Comparison of ENCODE assay signal across 8 cellular contexts in the genomic region with DNA sequence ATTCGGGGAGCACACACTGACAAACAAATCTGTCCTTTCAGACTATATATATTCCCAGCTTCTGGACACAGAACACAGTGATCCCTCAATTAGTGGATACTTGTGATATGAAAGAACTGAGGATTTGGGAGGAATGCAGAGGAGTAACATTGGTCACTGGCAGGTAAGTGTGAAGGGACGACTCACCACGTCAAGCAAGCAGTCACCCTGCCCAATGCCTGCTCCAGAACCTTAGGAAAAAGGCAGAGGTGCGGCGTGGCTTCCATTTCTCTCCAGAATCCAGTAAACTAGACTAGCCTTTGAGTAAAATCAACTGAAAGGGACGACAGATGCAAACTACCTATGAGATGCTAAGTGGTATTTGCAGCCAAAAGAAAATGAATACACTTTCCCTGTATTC. TPM values are rescaled to one million over a fixed set of nuclear protein-coding genes. Genes with fewer than 3 reads are reported as not detected.
DNase-seq lines count a peak whose midpoint lies in the region; ATAC-seq, FAIRE-seq and TF ChIP-seq lines count a peak whose summit lies in the region.

No MANE protein-coding gene starts in this region.

- H3K4me1 ChIP-seq in A549 (peaks cover 9% of the 10 kb centered on the region; the same call in 2 of the 3 replicates), mammary epithelial cell (ENCODE audit: insufficient read depth, low read length) (peaks cover 14% of the 10 kb centered on the region), mucosa of rectum (ENCODE audit: control insufficient read depth in 2 of 2, insufficient read depth in 2 of 2, low read length in 2 of 2) (peaks cover 14 to 15% of the 10 kb centered on the region in 2 donors)

- FAIRE-seq in A549 (lab: Jason Lieb, UNC): no peak

- dilution Hi-C loops in mammary epithelial cell (cut with HindIII; ENCODE audit: low sequenced_read_pairs): no loop called here

- H2AFZ ChIP-seq in mammary epithelial cell (ENCODE audit: low read depth, low read length): peak overlapping the region; percentile 97

- POLR2A ChIA-PET in A549 (lab: Yijun Ruan, JAX): no interaction called here

- BruUV-seq in mammary epithelial cell (replicated peaks; lab: Mats Ljungman, UMichigan): no TSS peak

- no peak for TF ChIP-seq CTCF in A549 (IDR thresholded peaks at IDR 0.05)
- TF ChIP-seq CTCF in HL-60 (IDR thresholded peaks at IDR 0.05; ENCODE audit: insufficient read depth, low read length): no peak
- TF ChIP-seq CTCF in mammary epithelial cell (conservative IDR thresholded peaks at IDR 0.05 in 1 of 2, IDR thresholded peaks at IDR 0.05 in 1 of 2; ENCODE audit: extremely low read depth in 1 of 2, insufficient read depth in 1 of 2, low read depth in 1 of 2, low read length in 2 of 2): no peak

- WGBS in A549 (ENCODE audit: missing lambda C conversion rate): 36% methylated on average over 6 of the region's 6 CpGs
- 21% methylated on average over 4 of the region's 6 CpGs for whole genome bisulfite sequencing in mammary epithelial cell (ENCODE audit: low coverage, missing lambda C conversion rate)

- H3K9ac ChIP-seq in mammary epithelial cell (ENCODE audit: insufficient read depth, low read length): peak overlapping the region; percentile 88
- H3K9ac ChIP-seq in mucosa of rectum (ENCODE audit: low read depth in 1 of 2, low read length in 2 of 2): peak overlapping the region; percentile 87 to 94

- H3K79me2 ChIP-seq in mammary epithelial cell (ENCODE audit: insufficient read depth, low read length): peaks cover 59% of the 10 kb centered on the region

- peak overlapping the region; percentile 97 for H3K4me3 ChIP-seq in A549
- H3K4me3 ChIP-seq in HL-60 (replicated peaks; ENCODE audit: insufficient read depth, low read length): peak overlapping the region; percentile 96
- H3K4me3 ChIP-seq in mammary epithelial cell (replicated peaks in 1 of 3; ENCODE audit: insufficient read depth in 1 of 3, low read depth in 2 of 3, low read length in 3 of 3): peak overlapping the region; percentile 92 to 98 (median 92)
- peak overlapping the region; percentile 92 to 94 for H3K4me3 ChIP-seq in mucosa of rectum (ENCODE audit: low read length in 2 of 2)

- DNase-seq in A549 (ENCODE audit: low read depth in 1 of 2, low spot score in 1 of 2) (no peak), HL-60 (ENCODE audit: low read depth in 1 of 2, low spot score in 1 of 2) (no peak), mammary epithelial cell (peak; percentile 23)
- no peak for DNase-seq in effector CD8-positive, alpha-beta T cell (lab: John Stamatoyannopoulos, UW)

- CTCF ChIA-PET in A549 (lab: Yijun Ruan, JAX) (interaction anchor here (0.6 to 3.2 kb wide), 4 partner anchors 9 to 199 kb away, joined by 3 to 19 read pairs (median 12); a partner anchor contains a TSS), mammary epithelial cell (lab: Charles Lee; ENCODE audit: low non-redundant PET) (no interaction called here)

- H3K36me3 ChIP-seq in mammary epithelial cell (ENCODE audit: insufficient read depth, low read length) (peaks cover 3% of the 10 kb centered on the region), mucosa of rectum (ENCODE audit: control insufficient read depth in 2 of 2, insufficient read depth in 2 of 2, low read length in 2 of 2) (peaks cover 10 to 11% of the 10 kb centered on the region in 2 donors)

- H3K4me2 ChIP-seq in A549 (peak overlapping the region; percentile 84), mammary epithelial cell (ENCODE audit: insufficient read depth, low read depth, low read length) (peak overlapping the region; percentile 82)

- H4K20me1 ChIP-seq in mammary epithelial cell (ENCODE audit: insufficient read depth, low read length): no peaks in the 10 kb centered on the region

- TF ChIP-seq RAD21 in A549 (conservative IDR thresholded peaks at IDR 0.05 in 1 of 2, IDR thresholded peaks at IDR 0.05 in 1 of 2): no peak

- in situ Hi-C loops in mammary epithelial cell (cut with MboI; ENCODE audit: low sequenced_read_pairs in 2 of 2): no loop called here

- no peak for TF ChIP-seq EP300 in A549 (IDR thresholded peaks at IDR 0.05)

- TF ChIP-seq POLR2A in A549 (IDR thresholded peaks at IDR 0.05; ENCODE audit: low read length): no peak

- intact Hi-C loops in mammary epithelial cell (cut with micrococcal nuclease): no loop called here

- H3K27ac ChIP-seq in A549 (peak overlapping the region; percentile 88 to 99), HL-60 (replicated peaks) (peak overlapping the region; percentile 92), mammary epithelial cell (ENCODE audit: insufficient read depth, low read depth, low read length) (peak overlapping the region; percentile 80), mucosa of rectum (ENCODE audit: low read depth in 2 of 2, low read length in 2 of 2) (peak overlapping the region in 1 of 2 donors; percentile 89)

- ATAC-seq in A549: no peak; a peak in 1 of 6 replicates
- ATAC-seq in HG03565 (IDR thresholded peaks at IDR 0.05; ENCODE audit: unreplicated experiment): no peak
- ATAC-seq in GM18502 (IDR thresholded peaks at IDR 0.05; ENCODE audit: poor library complexity, unreplicated experiment): no peak
- no peak for ATAC-seq in GM18517 (IDR thresholded peaks at IDR 0.05; ENCODE audit: unreplicated experiment)

- no peaks in the 10 kb centered on the region for H3K9me3 ChIP-seq in A549
- no peaks in the 10 kb centered on the region for H3K9me3 ChIP-seq in mammary epithelial cell (replicated peaks; ENCODE audit: insufficient read depth, low read length)
- no peaks in the 10 kb centered on the region for H3K9me3 ChIP-seq in mucosa of rectum (ENCODE audit: control insufficient read depth in 2 of 2, low read length in 2 of 2)

- no peaks in the 10 kb centered on the region for H3K27me3 ChIP-seq in HL-60 (ENCODE audit: insufficient read depth, poor library complexity, severe bottlenecking)
- H3K27me3 ChIP-seq in mammary epithelial cell (ENCODE audit: insufficient read depth, low read length): no peaks in the 10 kb centered on the region
- no peaks in the 10 kb centered on the region for H3K27me3 ChIP-seq in mucosa of rectum (ENCODE audit: control insufficient read depth in 2 of 2, insufficient read depth in 2 of 2, low read length in 2 of 2)

TF ChIP-seq in A549, 52 proteins besides CTCF, POLR2A, EP300 and RAD21 (continues in another document):
- TF ChIP-seq TFCP2L1 (CRISPR knock-in tag; IDR thresholded peaks at IDR 0.05): no peak
- TF ChIP-seq KDM1A (IDR thresholded peaks at IDR 0.05; ENCODE audit: low read depth): no peak
- TF ChIP-seq HOXA7 (CRISPR knock-in tag; IDR thresholded peaks at IDR 0.05): no peak
- TF ChIP-seq, protein P1, sequence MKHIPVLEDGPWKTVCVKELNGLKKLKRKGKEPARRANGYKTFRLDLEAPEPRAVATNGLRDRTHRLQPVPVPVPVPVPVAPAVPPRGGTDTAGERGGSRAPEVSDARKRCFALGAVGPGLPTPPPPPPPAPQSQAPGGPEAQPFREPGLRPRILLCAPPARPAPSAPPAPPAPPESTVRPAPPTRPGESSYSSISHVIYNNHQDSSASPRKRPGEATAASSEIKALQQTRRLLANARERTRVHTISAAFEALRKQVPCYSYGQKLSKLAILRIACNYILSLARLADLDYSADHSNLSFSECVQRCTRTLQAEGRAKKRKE (CRISPR knock-in tag; IDR thresholded peaks at IDR 0.05; ENCODE audit: low read depth): no peak
- TF ChIP-seq RCOR1 (IDR thresholded peaks at IDR 0.05; ENCODE audit: low read depth, low read length): no peak
- no peak for TF ChIP-seq ESRRA (IDR thresholded peaks at IDR 0.05; ENCODE audit: borderline replicate concordance, low read length)
- no peak for TF ChIP-seq EHMT2 (IDR thresholded peaks at IDR 0.05; ENCODE audit: low read depth)
- no peak for TF ChIP-seq POLR2AphosphoS2 (conservative IDR thresholded peaks at IDR 0.05; ENCODE audit: low read length)
- no peak for TF ChIP-seq MAFK (IDR thresholded peaks at IDR 0.05; ENCODE audit: partially characterized antibody)
- no peak for TF ChIP-seq ZFP36 (IDR thresholded peaks at IDR 0.05; ENCODE audit: borderline replicate concordance, partially characterized antibody)
- no peak for TF ChIP-seq HOXB5 (CRISPR knock-in tag; IDR thresholded peaks at IDR 0.05)
- TF ChIP-seq ZNF302 (CRISPR knock-in tag; IDR thresholded peaks at IDR 0.05): no peak
- TF ChIP-seq, protein P2, sequence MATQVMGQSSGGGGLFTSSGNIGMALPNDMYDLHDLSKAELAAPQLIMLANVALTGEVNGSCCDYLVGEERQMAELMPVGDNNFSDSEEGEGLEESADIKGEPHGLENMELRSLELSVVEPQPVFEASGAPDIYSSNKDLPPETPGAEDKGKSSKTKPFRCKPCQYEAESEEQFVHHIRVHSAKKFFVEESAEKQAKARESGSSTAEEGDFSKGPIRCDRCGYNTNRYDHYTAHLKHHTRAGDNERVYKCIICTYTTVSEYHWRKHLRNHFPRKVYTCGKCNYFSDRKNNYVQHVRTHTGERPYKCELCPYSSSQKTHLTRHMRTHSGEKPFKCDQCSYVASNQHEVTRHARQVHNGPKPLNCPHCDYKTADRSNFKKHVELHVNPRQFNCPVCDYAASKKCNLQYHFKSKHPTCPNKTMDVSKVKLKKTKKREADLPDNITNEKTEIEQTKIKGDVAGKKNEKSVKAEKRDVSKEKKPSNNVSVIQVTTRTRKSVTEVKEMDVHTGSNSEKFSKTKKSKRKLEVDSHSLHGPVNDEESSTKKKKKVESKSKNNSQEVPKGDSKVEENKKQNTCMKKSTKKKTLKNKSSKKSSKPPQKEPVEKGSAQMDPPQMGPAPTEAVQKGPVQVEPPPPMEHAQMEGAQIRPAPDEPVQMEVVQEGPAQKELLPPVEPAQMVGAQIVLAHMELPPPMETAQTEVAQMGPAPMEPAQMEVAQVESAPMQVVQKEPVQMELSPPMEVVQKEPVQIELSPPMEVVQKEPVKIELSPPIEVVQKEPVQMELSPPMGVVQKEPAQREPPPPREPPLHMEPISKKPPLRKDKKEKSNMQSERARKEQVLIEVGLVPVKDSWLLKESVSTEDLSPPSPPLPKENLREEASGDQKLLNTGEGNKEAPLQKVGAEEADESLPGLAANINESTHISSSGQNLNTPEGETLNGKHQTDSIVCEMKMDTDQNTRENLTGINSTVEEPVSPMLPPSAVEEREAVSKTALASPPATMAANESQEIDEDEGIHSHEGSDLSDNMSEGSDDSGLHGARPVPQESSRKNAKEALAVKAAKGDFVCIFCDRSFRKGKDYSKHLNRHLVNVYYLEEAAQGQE (IDR thresholded peaks at IDR 0.05): no peak
- TF ChIP-seq SREBF2 (IDR thresholded peaks at IDR 0.05): no peak

RNA-seq across cellular contexts. Expression of a gene that starts 1.1 kb away (rescaled TPM):
- polyA plus RNA-seq in A549 (2011; rRNA removed): 17.8 and 19.7 TPM in 2 replicates
- polyA plus RNA-seq in A549 (2012; cell fraction: cytosol; rRNA removed): 4.2 and 4.8 TPM in 2 replicates
- polyA plus RNA-seq in A549 (2012; cell fraction: nucleus; rRNA removed): 9.5 and 12.8 TPM in 2 replicates
- polyA plus RNA-seq in A549 (2017; fragmentation: RNase III; extraction: RNeasy Plus Mini Kit Qiagen cat#74134 plus additional on column Dnase treatment): 13.6 to 14.4 TPM (median 14.1 TPM) in 3 replicates
- polyA minus RNA-seq in A549 (2011; rRNA and poly(A)+ RNA removed): 14.1 and 18.8 TPM in 2 replicates
- 10 to 100 TPM; 23.5 to 24.3 TPM for total RNA-seq in mammary epithelial cell
- 8.7 TPM for polyA plus RNA-seq in mammary epithelial cell
- polyA minus RNA-seq in mammary epithelial cell: 8.7 TPM
